Comparison of ENCODE assay signal across 8 cellular contexts in genomic region chr12:31403099-31403607, GRCh38.
DNase-seq lines count a peak whose midpoint lies in the region; ATAC-seq and TF ChIP-seq lines count a peak whose summit lies in the region.
"Not testable (repeated sequence)": the region's sequence is repeated elsewhere in the genome, so short reads cannot be mapped to it uniquely, and the experiment has no call there.

No MANE protein-coding gene starts in this region.

- not testable (repeated sequence) for H3K36me3 Mint-ChIP-seq in activated CD8-positive, alpha-beta T cell treated with anti-CD3 and anti-CD28 coated beads, Interleukin-2, amount 10 ng/mL, durations not matched to agents 7 days and 5 days (ENCODE audit: low read depth); effector memory CD8-positive, alpha-beta T cell (ENCODE audit: insufficient read depth); stimulated activated effector memory CD8-positive, alpha-beta T cell treated with anti-CD3 and anti-CD28 coated beads, Interleukin-12 subunit alpha, Interleukin-12 subunit beta, amount 100 ng/mL, for 72 hours
- peaks cover 21% of the 10 kb centered on the region for H3K36me3 Mint-ChIP-seq in memory B cell

- H3K27ac ChIP-seq in DOHH2 (ENCODE audit: low read depth, low read length) = peak overlapping the region; percentile 97; the same call in 1 of the 2 replicates

- peak overlapping the region; percentile 59 for H3K4me2 ChIP-seq in DOHH2 (ENCODE audit: low read length)

- CTCF ChIA-PET in activated CD8-positive, alpha-beta T cell treated with anti-CD3 and anti-CD28 coated beads, Interleukin-2, amount 10 ng/mL, durations not matched to agents 7 days and 5 days (lab: Charles Lee) = interaction anchor here (0.6 to 3.4 kb wide), 12 partner anchors 11 to 1250 kb away, joined by 3 to 20 read pairs (median 4); no protein-coding TSS in a partner anchor

- peaks cover 26% of the 10 kb centered on the region for H3F3A ChIP-seq in DOHH2 (ENCODE audit: control insufficient read depth, insufficient read depth)

- TF ChIP-seq CTCF in DOHH2 (IDR thresholded peaks at IDR 0.05; ENCODE audit: low read depth, low read length, poor library complexity, severe bottlenecking) = peak; percentile 81

- H3K27ac Mint-ChIP-seq in activated CD8-positive, alpha-beta T cell treated with anti-CD3 and anti-CD28 coated beads, Interleukin-2, amount 10 ng/mL, durations not matched to agents 7 days and 5 days; effector memory CD8-positive, alpha-beta T cell; memory B cell; stimulated activated effector memory CD8-positive, alpha-beta T cell treated with anti-CD3 and anti-CD28 coated beads, Interleukin-12 subunit alpha, Interleukin-12 subunit beta, amount 100 ng/mL, for 72 hours: not testable (repeated sequence)

- POLR2A ChIA-PET in activated CD8-positive, alpha-beta T cell treated with anti-CD3 and anti-CD28 coated beads, Interleukin-2, amount 10 ng/mL, durations not matched to agents 7 days and 5 days (lab: Charles Lee) = not testable (repeated sequence)

- H3K27me3 Mint-ChIP-seq in activated CD8-positive, alpha-beta T cell treated with anti-CD3 and anti-CD28 coated beads, Interleukin-2, amount 10 ng/mL, durations not matched to agents 7 days and 5 days (ENCODE audit: low read depth); memory B cell: not testable (repeated sequence)
- peaks cover 2 to 19% of the 10 kb centered on the region in 2 donors for H3K27me3 Mint-ChIP-seq in effector memory CD8-positive, alpha-beta T cell

- peaks cover 61% of the 10 kb centered on the region for H3K4me1 ChIP-seq in DOHH2 (ENCODE audit: control insufficient read depth, low read length)

- not testable (repeated sequence) for H4K20me1 ChIP-seq in DOHH2 (ENCODE audit: control insufficient read depth, insufficient read depth, low read depth, low read length)

- H3K4me3 ChIP-seq in DOHH2 (ENCODE audit: low read length) = peak overlapping the region; percentile 50

- H3K36me3 ChIP-seq in DOHH2 (ENCODE audit: control insufficient read depth, low read length) = not testable (repeated sequence)

- not testable (repeated sequence) for H3K9me3 Mint-ChIP-seq in activated CD8-positive, alpha-beta T cell treated with anti-CD3 and anti-CD28 coated beads, Interleukin-2, amount 10 ng/mL, durations not matched to agents 7 days and 5 days (ENCODE audit: insufficient read depth); effector memory CD8-positive, alpha-beta T cell; memory B cell; stimulated activated effector memory CD8-positive, alpha-beta T cell treated with anti-CD3 and anti-CD28 coated beads, Interleukin-12 subunit alpha, Interleukin-12 subunit beta, amount 100 ng/mL, for 72 hours

- DNase-seq in HuH-7 (ENCODE audit: low spot score) (peak; percentile 70), NOMO-1 (lab: John Stamatoyannopoulos, UW; ENCODE audit: unreplicated experiment in 2 of 2) (peak; percentile 54 to 84), memory B cell (ENCODE audit: low spot score in 2 of 2) (peak; percentile 41 to 71)
- DNase-seq in activated CD8-positive, alpha-beta T cell treated with anti-CD3 and anti-CD28 coated beads, Interleukin-2, amount 10 ng/mL, durations not matched to agents 7 days and 5 days = peak; percentile 67
- DNase-seq in effector memory CD8-positive, alpha-beta T cell = peak; percentile 3 to 45 (median 15)
- peak; percentile 6 to 54 for DNase-seq in stimulated activated effector memory CD8-positive, alpha-beta T cell treated with anti-CD3 and anti-CD28 coated beads, Interleukin-12 subunit alpha, Interleukin-12 subunit beta, amount 100 ng/mL, for 72 hours (ENCODE audit: low spot score in 2 of 2)

- peak; percentile 72 for ATAC-seq in GM21717 (IDR thresholded peaks at IDR 0.05; ENCODE audit: unreplicated experiment)
- peak; percentile 95 for ATAC-seq in activated CD8-positive, alpha-beta T cell treated with anti-CD3 and anti-CD28 coated beads, Interleukin-2, amount 10 ng/mL, durations not matched to agents 7 days and 5 days
- peak; percentile 94 for ATAC-seq in effector memory CD8-positive, alpha-beta T cell (replicated peaks)
- ATAC-seq in memory B cell (ENCODE audit: low read depth) = peak; percentile 94
- peak; percentile 95 for ATAC-seq in stimulated activated effector memory CD8-positive, alpha-beta T cell treated with anti-CD3 and anti-CD28 coated beads, Interleukin-12 subunit alpha, Interleukin-12 subunit beta, amount 100 ng/mL, for 72 hours

- not testable (repeated sequence) for H3K4me3 Mint-ChIP-seq in activated CD8-positive, alpha-beta T cell treated with anti-CD3 and anti-CD28 coated beads, Interleukin-2, amount 10 ng/mL, durations not matched to agents 7 days and 5 days; effector memory CD8-positive, alpha-beta T cell; stimulated activated effector memory CD8-positive, alpha-beta T cell treated with anti-CD3 and anti-CD28 coated beads, Interleukin-12 subunit alpha, Interleukin-12 subunit beta, amount 100 ng/mL, for 72 hours
- H3K4me3 Mint-ChIP-seq in memory B cell = peak overlapping the region; percentile 52

- H3K9me3 ChIP-seq in DOHH2 (ENCODE audit: control insufficient read depth, insufficient read depth, low read length) = not testable (repeated sequence)

- not testable (repeated sequence) for H3K79me2 ChIP-seq in DOHH2 (ENCODE audit: control insufficient read depth, low read length)

- not testable (repeated sequence) for H3K4me1 Mint-ChIP-seq in activated CD8-positive, alpha-beta T cell treated with anti-CD3 and anti-CD28 coated beads, Interleukin-2, amount 10 ng/mL, durations not matched to agents 7 days and 5 days (ENCODE audit: low read depth); effector memory CD8-positive, alpha-beta T cell (ENCODE audit: low read depth in 2 of 2); memory B cell; stimulated activated effector memory CD8-positive, alpha-beta T cell treated with anti-CD3 and anti-CD28 coated beads, Interleukin-12 subunit alpha, Interleukin-12 subunit beta, amount 100 ng/mL, for 72 hours

- not testable (repeated sequence) for H3K9me2 ChIP-seq in DOHH2 (replicated peaks; ENCODE audit: control insufficient read depth, low read length)

- not testable (repeated sequence) for H3K27me3 ChIP-seq in DOHH2 (ENCODE audit: control insufficient read depth, low read length)

Comparison
In these comparisons a context has a peak if more than half of its experiments do, and no peak if none do; other contexts are left out.
1. Peak in every context shown above with its lines: DNase-seq, ATAC-seq, H3K4me3 ChIP-seq and H3K27ac ChIP-seq.
2. DNase-seq: peak in every context shown above with its lines; median percentile 70 in HuH-7; 69 in NOMO-1; 67 in activated CD8-positive, alpha-beta T cell treated with anti-CD3 and anti-CD28 coated beads, Interleukin-2, amount 10 ng/mL, durations not matched to agents 7 days and 5 days; 56 in memory B cell; 30 in stimulated activated effector memory CD8-positive, alpha-beta T cell treated with anti-CD3 and anti-CD28 coated beads, Interleukin-12 subunit alpha, Interleukin-12 subunit beta, amount 100 ng/mL, for 72 hours; 15 in effector memory CD8-positive, alpha-beta T cell.